Comparison of ENCODE assay signal across 12 cellular contexts in the genomic region with DNA sequence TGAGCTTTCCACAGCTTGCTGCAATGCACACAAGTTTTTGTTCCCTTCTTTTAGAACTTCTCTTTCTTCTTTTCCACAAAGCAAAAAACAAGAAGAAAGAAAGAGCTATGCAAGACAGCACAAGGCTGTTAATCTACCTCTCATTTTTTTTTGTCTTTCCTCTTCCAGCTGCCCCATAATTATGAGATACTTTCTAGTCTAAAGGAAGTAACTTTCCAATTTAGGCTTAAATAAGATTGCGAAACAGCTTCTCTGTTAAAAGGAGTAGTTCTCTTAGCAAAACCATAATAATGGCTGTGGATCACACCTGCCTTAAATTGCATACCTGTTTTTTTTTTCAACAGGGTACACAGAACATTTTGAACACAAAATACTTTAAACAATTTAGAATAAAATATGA.
"Had no signal": no experiment of that assay in that cellular context is flagged by ENCODE, and none has a peak within 500 bp of the region (broad histone marks: within the 10 kb centered on the region; RNA-seq: fewer than 3 reads in every experiment).

No MANE protein-coding gene starts in this region.

- H3K4me1 ChIP-seq: lower lobe of right lung, pancreas, testis had no signal

- H3K4me3 ChIP-seq: lower lobe of right lung, pancreas, testis had no signal

- DNase-seq: activated CD4-positive, alpha-beta T cell treated with anti-CD3 and anti-CD28 coated beads, Interleukin-2, amount 50 U/mL, for 4 hours; activated CD4-positive, CD25-positive, alpha-beta regulatory T cell treated with anti-CD3 and anti-CD28 coated beads, Interleukin-2, amount 50 U/mL, for 72 hours; activated effector memory CD4-positive, alpha-beta T cell treated with Interleukin-2 at 50 U/mL for 16 hours; activated T-cell treated with anti-CD3 and anti-CD28 coated beads, Interleukin-2, amount 50 U/mL, for 1 hour; amygdala; lower lobe of right lung; pancreas; retina; stimulated activated CD4-positive, alpha-beta T cell treated with anti-CD3 and anti-CD28 coated beads, Interleukin-4, amount 100 ng/mL, for 4 hours; stimulated activated naive CD8-positive, alpha-beta T cell treated with anti-CD3 and anti-CD28 coated beads, Interleukin-15, amount 100 ng/mL, for 72 hours; testis had no signal

- H3K9me3 ChIP-seq: lower lobe of right lung, pancreas, testis had no signal

- ATAC-seq: activated naive CD4-positive, alpha-beta T cell treated with anti-CD3 and anti-CD28 coated beads, Interleukin-2, amount 50 U/mL, for 72 hours; lower lobe of right lung; pancreas; stimulated activated naive CD8-positive, alpha-beta T cell treated with anti-CD3 and anti-CD28 coated beads, Interleukin-15, amount 100 ng/mL, for 72 hours had no signal

- H3K27me3 ChIP-seq: pancreas, testis had no signal

- H3K27ac ChIP-seq: lower lobe of right lung, pancreas, testis had no signal
